ENCODE assay signal across 14 cellular contexts in the genomic region with DNA sequence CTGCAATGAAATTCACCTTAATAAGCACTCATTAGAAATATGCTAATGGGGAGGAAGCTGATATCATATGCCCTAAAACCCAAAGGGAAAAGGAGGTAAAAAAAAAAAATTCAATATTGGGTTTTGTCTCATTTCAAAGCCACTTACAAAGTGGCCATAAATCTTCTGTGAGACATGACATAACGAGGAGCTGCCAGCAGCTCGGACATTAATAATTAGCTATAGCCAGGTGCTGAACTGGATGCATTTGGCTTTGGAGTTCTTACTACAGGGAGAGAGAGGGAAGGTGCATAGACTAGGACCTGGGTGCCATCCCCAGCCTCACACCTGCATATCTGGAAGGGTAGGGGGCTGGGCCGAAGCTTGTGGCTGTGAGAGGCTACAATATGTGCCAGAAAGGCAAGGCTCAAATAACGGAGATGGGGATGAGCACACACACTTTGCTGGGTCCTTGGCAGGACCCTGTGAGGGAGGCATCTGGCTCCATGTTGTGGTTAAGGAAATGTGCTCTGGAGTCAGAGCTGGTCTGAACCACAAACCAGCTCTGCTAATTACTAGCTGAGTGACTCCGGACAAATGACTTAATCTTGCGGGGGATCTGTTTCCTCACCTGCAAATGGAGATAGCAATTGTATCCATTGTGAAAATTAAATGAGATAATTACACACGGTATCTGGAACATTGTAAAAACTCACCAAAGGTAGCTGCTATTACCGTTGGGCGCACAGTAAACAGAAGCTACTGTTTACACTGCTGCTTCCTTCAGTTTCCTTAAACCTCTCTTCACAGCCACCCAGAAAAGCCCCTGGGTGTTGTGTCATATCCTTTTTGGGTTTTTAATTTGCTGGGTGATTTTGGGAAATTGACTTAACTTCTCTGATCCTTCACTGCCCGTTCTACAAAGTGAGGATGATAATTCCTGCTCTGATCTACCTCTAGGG.
DNase-seq lines count a peak whose midpoint lies in the region; ATAC-seq and TF ChIP-seq lines count a peak whose summit lies in the region.
"Had no signal": no experiment of that assay in that cellular context is flagged by ENCODE, and none has a peak within 500 bp of the region (broad histone marks: within the 10 kb centered on the region; RNA-seq: fewer than 3 reads in every experiment).

No MANE protein-coding gene starts in this region.

- H3K9ac ChIP-seq in colonic mucosa (ENCODE audit: low read depth in 2 of 2, low read length in 2 of 2), result no peak overlapping the region

- DNase-seq in GF-D8 (lab: John Stamatoyannopoulos, UW) (peak; percentile 68), NCI-H1436 (lab: John Stamatoyannopoulos, UW) (peak; percentile 91), NOMO-1 treated with dmso at 0.1 percent for 144 hours (lab: John Stamatoyannopoulos, UW; ENCODE audit: unreplicated experiment) (peak; percentile 10), kidney glomerular epithelial cell (lab: John Stamatoyannopoulos, UW) (peak; percentile 57), colonic mucosa (no peak), cerebellum (ENCODE audit: low spot score) (no peak)
- DNase-seq in activated CD8-positive, alpha-beta memory T cell treated with anti-CD3 and anti-CD28 coated beads, Interleukin-2, amount 10 ng/mL, durations not matched to agents 7 days and 5 days, result no peak
- DNase-seq: adrenal gland; CD8-positive, alpha-beta T cell; dorsolateral prefrontal cortex; naive thymus-derived CD8-positive, alpha-beta T cell had no signal

- no peaks in the 10 kb centered on the region for H3K4me1 ChIP-seq in colonic mucosa
- H3K4me1 ChIP-seq: adrenal gland had no signal

- no peaks in the 10 kb centered on the region for H3K27me3 ChIP-seq in colonic mucosa
- H3K27me3 ChIP-seq: adrenal gland had no signal

- no peak for ATAC-seq in activated CD8-positive, alpha-beta memory T cell treated with anti-CD3 and anti-CD28 coated beads, Interleukin-2, amount 10 ng/mL, durations not matched to agents 7 days and 5 days
- ATAC-seq in GM19324 (IDR thresholded peaks at IDR 0.05; ENCODE audit: low FRiP score, unreplicated experiment), result no peak
- ATAC-seq: CD8-positive, alpha-beta T cell; GM23338; naive thymus-derived CD8-positive, alpha-beta T cell; sciatic nerve had no signal

- no peaks in the 10 kb centered on the region for H3K36me3 Mint-ChIP-seq in activated CD8-positive, alpha-beta memory T cell treated with anti-CD3 and anti-CD28 coated beads, Interleukin-2, amount 10 ng/mL, durations not matched to agents 7 days and 5 days
- H3K36me3 Mint-ChIP-seq: CD8-positive, alpha-beta T cell; naive thymus-derived CD8-positive, alpha-beta T cell had no signal

- no peak overlapping the region for H3K27ac Mint-ChIP-seq in activated CD8-positive, alpha-beta memory T cell treated with anti-CD3 and anti-CD28 coated beads, Interleukin-2, amount 10 ng/mL, durations not matched to agents 7 days and 5 days
- H3K27ac Mint-ChIP-seq: CD8-positive, alpha-beta T cell; GM23338; naive thymus-derived CD8-positive, alpha-beta T cell had no signal

- H3K27ac ChIP-seq in colonic mucosa, result no peak overlapping the region
- H3K27ac ChIP-seq: adrenal gland, dorsolateral prefrontal cortex had no signal

- H3K9me3 ChIP-seq in colonic mucosa, result no peaks in the 10 kb centered on the region
- H3K9me3 ChIP-seq: adrenal gland had no signal

- H3K4me3 Mint-ChIP-seq in activated CD8-positive, alpha-beta memory T cell treated with anti-CD3 and anti-CD28 coated beads, Interleukin-2, amount 10 ng/mL, durations not matched to agents 7 days and 5 days, result no peak overlapping the region
- H3K4me3 Mint-ChIP-seq: CD8-positive, alpha-beta T cell; GM23338; naive thymus-derived CD8-positive, alpha-beta T cell had no signal

- no peaks in the 10 kb centered on the region for H3K9me3 Mint-ChIP-seq in activated CD8-positive, alpha-beta memory T cell treated with anti-CD3 and anti-CD28 coated beads, Interleukin-2, amount 10 ng/mL, durations not matched to agents 7 days and 5 days (ENCODE audit: low read depth)
- H3K9me3 Mint-ChIP-seq: CD8-positive, alpha-beta T cell; GM23338; naive thymus-derived CD8-positive, alpha-beta T cell had no signal

- H3K4me1 Mint-ChIP-seq in activated CD8-positive, alpha-beta memory T cell treated with anti-CD3 and anti-CD28 coated beads, Interleukin-2, amount 10 ng/mL, durations not matched to agents 7 days and 5 days, result peaks cover 3% of the 10 kb centered on the region

- peaks cover 17% of the 10 kb centered on the region for H3K27me3 Mint-ChIP-seq in activated CD8-positive, alpha-beta memory T cell treated with anti-CD3 and anti-CD28 coated beads, Interleukin-2, amount 10 ng/mL, durations not matched to agents 7 days and 5 days

- CTCF ChIA-PET in activated CD8-positive, alpha-beta memory T cell treated with anti-CD3 and anti-CD28 coated beads, Interleukin-2, amount 10 ng/mL, durations not matched to agents 7 days and 5 days (lab: Charles Lee), result no interaction called here

- H3K36me3 ChIP-seq in colonic mucosa, result no peaks in the 10 kb centered on the region
- H3K36me3 ChIP-seq: adrenal gland had no signal

- no peak overlapping the region for H3K4me3 ChIP-seq in colonic mucosa
- H3K4me3 ChIP-seq: adrenal gland, dorsolateral prefrontal cortex, GM23338 had no signal

- intact Hi-C loops in colonic mucosa (cut with DNase I), result no loop called here

- no peak for TF ChIP-seq CTCF in colonic mucosa (IDR thresholded peaks at IDR 0.05)

Comparison
In these comparisons a context has a peak if more than half of its experiments do, and no peak if none do; other contexts are left out.
1. DNase-seq: peak in GF-D8 (single experiment), NCI-H1436 (single experiment), NOMO-1 treated with dmso at 0.1 percent for 144 hours (single experiment) and kidney glomerular epithelial cell (single experiment); none in colonic mucosa (single experiment), activated CD8-positive, alpha-beta memory T cell treated with anti-CD3 and anti-CD28 coated beads, Interleukin-2, amount 10 ng/mL, durations not matched to agents 7 days and 5 days (single experiment) and cerebellum (single experiment).